In the genomic region with DNA sequence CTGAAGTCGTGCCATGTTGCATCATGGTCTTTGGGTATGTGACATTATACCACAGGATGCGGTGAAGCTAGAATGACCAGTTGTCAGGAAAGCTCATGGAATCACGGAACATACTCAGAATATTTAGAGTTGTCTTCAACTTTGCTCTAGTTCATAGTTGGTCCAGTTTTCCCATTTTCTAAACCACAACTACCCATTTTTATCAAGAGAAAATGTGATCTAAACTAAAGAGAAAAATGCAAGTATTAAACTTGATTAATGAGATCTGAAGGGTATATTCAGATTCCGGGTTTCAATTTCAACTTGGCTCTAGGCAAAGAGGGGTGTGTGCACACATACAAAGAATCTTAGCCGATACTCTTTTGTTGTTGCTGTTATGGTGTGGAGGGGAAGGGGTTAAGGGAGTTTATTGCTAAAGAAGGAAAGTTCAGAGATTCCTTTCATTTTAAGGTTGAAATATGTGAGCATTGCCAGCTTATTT, we compare ENCODE assay signal across 1 cellular context.
TF ChIP-seq lines count a peak whose summit lies in the region.

No MANE protein-coding gene starts in this region.

TF ChIP-seq in K562, 482 proteins besides CTCF, POLR2A, EP300 and RAD21:
- TF ChIP-seq, protein P1, sequence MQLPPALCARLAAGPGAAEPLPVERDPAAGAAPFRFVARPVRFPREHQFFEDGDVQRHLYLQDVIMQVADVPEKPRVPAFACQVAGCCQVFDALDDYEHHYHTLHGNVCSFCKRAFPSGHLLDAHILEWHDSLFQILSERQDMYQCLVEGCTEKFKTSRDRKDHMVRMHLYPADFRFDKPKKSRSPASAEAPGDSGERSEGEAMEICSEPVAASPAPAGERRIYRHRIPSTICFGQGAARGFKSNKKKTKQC (CRISPR knock-in tag; IDR thresholded peaks at IDR 0.05) = no peak
- TF ChIP-seq ZNF778 (CRISPR knock-in tag; IDR thresholded peaks at IDR 0.05) = no peak
- no peak for TF ChIP-seq ZFPM2 (CRISPR knock-in tag; IDR thresholded peaks at IDR 0.05)
- no peak for TF ChIP-seq TCF7L2 (IDR thresholded peaks at IDR 0.05; ENCODE audit: low read depth, low read length)
- TF ChIP-seq, protein P2, sequence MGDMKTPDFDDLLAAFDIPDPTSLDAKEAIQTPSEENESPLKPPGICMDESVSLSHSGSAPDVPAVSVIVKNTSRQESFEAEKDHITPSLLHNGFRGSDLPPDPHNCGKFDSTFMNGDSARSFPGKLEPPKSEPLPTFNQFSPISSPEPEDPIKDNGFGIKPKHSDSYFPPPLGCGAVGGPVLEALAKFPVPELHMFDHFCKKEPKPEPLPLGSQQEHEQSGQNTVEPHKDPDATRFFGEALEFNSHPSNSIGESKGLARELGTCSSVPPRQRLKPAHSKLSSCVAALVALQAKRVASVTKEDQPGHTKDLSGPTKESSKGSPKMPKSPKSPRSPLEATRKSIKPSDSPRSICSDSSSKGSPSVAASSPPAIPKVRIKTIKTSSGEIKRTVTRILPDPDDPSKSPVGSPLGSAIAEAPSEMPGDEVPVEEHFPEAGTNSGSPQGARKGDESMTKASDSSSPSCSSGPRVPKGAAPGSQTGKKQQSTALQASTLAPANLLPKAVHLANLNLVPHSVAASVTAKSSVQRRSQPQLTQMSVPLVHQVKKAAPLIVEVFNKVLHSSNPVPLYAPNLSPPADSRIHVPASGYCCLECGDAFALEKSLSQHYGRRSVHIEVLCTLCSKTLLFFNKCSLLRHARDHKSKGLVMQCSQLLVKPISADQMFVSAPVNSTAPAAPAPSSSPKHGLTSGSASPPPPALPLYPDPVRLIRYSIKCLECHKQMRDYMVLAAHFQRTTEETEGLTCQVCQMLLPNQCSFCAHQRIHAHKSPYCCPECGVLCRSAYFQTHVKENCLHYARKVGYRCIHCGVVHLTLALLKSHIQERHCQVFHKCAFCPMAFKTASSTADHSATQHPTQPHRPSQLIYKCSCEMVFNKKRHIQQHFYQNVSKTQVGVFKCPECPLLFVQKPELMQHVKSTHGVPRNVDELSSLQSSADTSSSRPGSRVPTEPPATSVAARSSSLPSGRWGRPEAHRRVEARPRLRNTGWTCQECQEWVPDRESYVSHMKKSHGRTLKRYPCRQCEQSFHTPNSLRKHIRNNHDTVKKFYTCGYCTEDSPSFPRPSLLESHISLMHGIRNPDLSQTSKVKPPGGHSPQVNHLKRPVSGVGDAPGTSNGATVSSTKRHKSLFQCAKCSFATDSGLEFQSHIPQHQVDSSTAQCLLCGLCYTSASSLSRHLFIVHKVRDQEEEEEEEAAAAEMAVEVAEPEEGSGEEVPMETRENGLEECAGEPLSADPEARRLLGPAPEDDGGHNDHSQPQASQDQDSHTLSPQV (IDR thresholded peaks at IDR 0.05) = no peak
- TF ChIP-seq ZNF586 (CRISPR knock-in tag; conservative IDR thresholded peaks at IDR 0.05) = no peak
- no peak for TF ChIP-seq RBFOX2 (IDR thresholded peaks at IDR 0.05; ENCODE audit: low read depth, low read length)
- no peak for TF ChIP-seq LARP7 (IDR thresholded peaks at IDR 0.05)
